In the genomic region with DNA sequence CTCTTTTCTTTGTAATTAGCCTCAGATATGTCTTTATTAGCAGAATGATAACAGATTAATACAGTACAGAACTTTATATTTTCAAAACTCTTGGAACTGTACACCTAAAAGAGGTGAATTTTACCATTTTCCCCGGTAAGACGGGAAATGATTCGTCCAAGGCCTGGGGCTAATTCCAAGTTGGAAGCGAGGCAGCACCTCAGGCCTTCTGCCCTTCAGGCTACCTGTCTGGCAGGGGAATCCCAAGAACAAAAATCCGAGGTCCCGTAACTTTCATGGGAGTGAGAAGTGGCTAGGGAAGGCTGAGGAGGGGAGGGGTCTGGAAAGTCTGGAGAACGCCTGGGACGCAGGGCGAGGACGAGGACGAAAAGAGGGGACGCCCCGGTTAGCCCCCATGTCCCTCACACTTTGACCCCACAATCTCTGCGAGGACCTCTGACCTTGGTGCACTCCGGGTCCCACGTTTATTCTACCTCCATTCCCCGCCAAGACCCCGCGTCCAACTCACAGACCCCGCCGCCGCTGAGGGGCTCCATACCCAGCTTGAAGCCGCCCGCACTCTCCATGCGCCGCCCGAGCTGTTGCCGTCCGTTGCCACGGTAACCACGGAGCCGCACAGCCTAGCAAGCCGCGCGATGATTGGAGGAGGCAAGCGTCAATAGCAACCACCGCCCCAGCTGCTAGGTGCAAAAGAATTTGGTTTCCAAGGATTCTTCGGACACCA, we compare ENCODE assay signal across 8 cellular contexts. TPM values are rescaled to one million over a fixed set of nuclear protein-coding genes. Genes with fewer than 3 reads are reported as not detected.
DNase-seq lines count a peak whose midpoint lies in the region; ATAC-seq and TF ChIP-seq lines count a peak whose summit lies in the region.

A gene (minus strand): TSS at position 601 of the 724 bp plus-strand sequence. CDS start 43,827 bp downstream, outside the sequence.

- 8 to 9% methylated on average over 29 to 38 of the region's 38 CpGs for WGBS in thyroid gland, 2 donors

- H3K4me3 Mint-ChIP-seq in brain, result peak within 1 kb of the TSS; percentile 89 to 97 (median 91)

- peaks cover 17% of the 10 kb centered on the region for H3K4me1 Mint-ChIP-seq in brain

- H3K9me3 ChIP-seq in thyroid gland, result no peaks in the 10 kb centered on the region

- ATAC-seq in GM19455 (IDR thresholded peaks at IDR 0.05; ENCODE audit: unreplicated experiment) (no peak), GM19452 (IDR thresholded peaks at IDR 0.05; ENCODE audit: unreplicated experiment) (no peak), HG03469 (IDR thresholded peaks at IDR 0.05; ENCODE audit: unreplicated experiment) (no peak)

- peak within 1 kb of the TSS; percentile 73 to 91 (median 83) for H3K27ac Mint-ChIP-seq in brain

- H3K4me3 ChIP-seq in GM06990 (replicated peaks; ENCODE audit: low read depth, low read length) (no peak within 1 kb of the TSS), thyroid gland (replicated peaks in 1 of 3) (peak within 1 kb of the TSS in 2 of 3 donors; percentile 21 to 27)

- DNase-seq in GM06990 (ENCODE audit: extremely low read depth, insufficient read length) (peak; percentile 9), NCI-H2107 treated with DMSO at 0.1 percent for 48 hours (lab: John Stamatoyannopoulos, UW; ENCODE audit: unreplicated experiment) (peak; percentile 29), kidney glomerular epithelial cell (lab: John Stamatoyannopoulos, UW) (peak; percentile 82), thyroid gland (peak; percentile 91 to 94)

- H3K4me1 ChIP-seq in thyroid gland, result peaks cover 0 to 5% of the 10 kb centered on the region in 2 donors

- TF ChIP-seq CTCF in GM06990 (IDR thresholded peaks at IDR 0.05; ENCODE audit: insufficient read depth, low read length, poor library complexity, severe bottlenecking) (no peak), brain (conservative IDR thresholded peaks at IDR 0.05) (no peak), thyroid gland (IDR thresholded peaks at IDR 0.05) (no peak)

- intact Hi-C loops in thyroid gland (cut with DNase I), result no loop called here

- peaks cover 14% of the 10 kb centered on the region for H3K36me3 Mint-ChIP-seq in brain

- peaks cover 6% of the 10 kb centered on the region for H3K27me3 Mint-ChIP-seq in brain

- TF ChIP-seq POLR2A in thyroid gland (IDR thresholded peaks at IDR 0.05), result peak in 1 of 2 donors; percentile 11

- no peak within 1 kb of the TSS for H3K27ac ChIP-seq in thyroid gland

- H3K36me3 ChIP-seq in GM06990 (ENCODE audit: control insufficient read depth, insufficient read depth, low read length) (no peaks in the 10 kb centered on the region), thyroid gland (no peaks in the 10 kb centered on the region)

- peaks cover 21 to 36% (median 32%) of the 10 kb centered on the region in 5 experiments for H3K9me3 Mint-ChIP-seq in brain

- H3K27me3 ChIP-seq in GM06990 (replicated peaks; ENCODE audit: control insufficient read depth, insufficient read depth, low read length) (no peaks in the 10 kb centered on the region), thyroid gland (no peaks in the 10 kb centered on the region)

RNA-seq across cellular contexts. Expression of the gene that starts here (rescaled TPM):
- polyA plus RNA-seq in brain (ENCODE audit: insufficient read depth, low read depth, low replicate concordance), result 4.6 TPM
- 10 to 100 TPM; 10.1 to 26.3 (median 21.3) TPM for total RNA-seq in thyroid gland

Comparison
In these comparisons a context has a peak if more than half of its experiments do, and no peak if none do; other contexts are left out.
1. DNase-seq: peak in every context shown above with its lines; median percentile 92 in thyroid gland; 82 in kidney glomerular epithelial cell; 29 in NCI-H2107 treated with DMSO at 0.1 percent for 48 hours; 9 in GM06990.